8 cellular contexts compared by ENCODE assay signal in the genomic region with DNA sequence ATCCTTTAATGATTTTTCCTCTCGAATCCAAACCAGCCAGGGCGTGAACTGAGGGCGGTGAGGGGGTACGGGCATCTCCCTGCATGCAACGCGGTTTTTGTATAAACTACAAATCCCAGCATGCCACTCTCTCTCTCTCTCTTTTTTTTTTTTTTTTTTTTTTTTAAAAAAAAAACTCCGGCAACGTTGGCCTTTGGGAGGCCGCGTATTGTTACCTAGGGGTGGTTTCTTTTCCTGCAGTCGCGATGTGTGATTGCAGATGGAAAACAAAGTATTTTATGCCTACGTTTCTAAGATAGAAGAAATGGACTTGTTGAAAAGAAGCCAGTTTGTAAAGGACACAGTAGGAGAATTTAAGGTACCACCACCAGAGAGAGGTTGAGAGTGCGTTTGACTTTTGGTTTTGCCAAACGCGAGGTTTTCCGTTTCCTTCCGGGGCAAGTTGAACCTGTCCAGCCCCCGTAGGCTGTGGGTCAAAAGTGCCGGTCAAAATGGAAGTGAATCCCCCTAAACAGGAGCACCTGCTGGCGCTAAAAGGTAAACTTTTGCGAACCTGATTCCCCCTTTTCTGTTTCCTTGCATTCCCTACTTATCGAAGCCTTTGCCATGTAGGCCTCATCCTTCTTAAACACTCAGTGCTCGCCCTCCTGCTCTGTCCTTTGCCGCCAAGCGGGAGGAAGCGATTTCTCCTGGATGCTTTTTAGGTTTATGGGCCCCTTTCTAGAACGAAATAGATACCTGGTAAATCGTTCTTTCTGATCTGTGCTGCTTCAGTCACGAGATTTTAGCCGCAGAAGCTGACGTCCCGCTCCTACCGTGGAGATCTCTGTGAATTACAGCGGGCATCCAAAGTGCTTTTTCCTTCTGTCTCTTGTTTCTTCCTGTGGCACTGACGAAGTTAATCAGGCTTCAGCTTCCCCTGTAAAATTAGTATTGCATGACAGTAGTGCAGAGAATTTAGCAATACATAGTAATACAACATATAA. TPM values are rescaled to one million over a fixed set of nuclear protein-coding genes. Genes with fewer than 3 reads are reported as not detected.
DNase-seq lines count a peak whose midpoint lies in the region; ATAC-seq and TF ChIP-seq lines count a peak whose summit lies in the region.

A gene with protein sequence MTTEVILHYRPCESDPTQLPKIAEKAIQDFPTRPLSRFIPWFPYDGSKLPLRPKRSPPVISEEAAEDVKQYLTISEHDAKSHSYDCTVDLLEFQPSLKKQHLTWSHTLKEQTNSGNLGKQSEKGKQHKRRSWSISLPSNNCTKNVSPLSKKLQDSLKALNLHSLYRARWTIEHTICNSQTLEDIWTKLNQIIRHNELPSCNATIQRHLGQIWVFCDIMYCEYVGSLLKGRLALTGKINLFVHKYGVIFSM (plus strand): TSS at position 458 of the 986 bp plus-strand sequence. CDS start 4,561 bp downstream, outside the sequence.
Gene TRAPPC13, plus strand, starts transcription at position 458 of the 986 bp plus-strand sequence. Its CDS starts 34 bp downstream, at position 492.

- H3K36me3 Mint-ChIP-seq in activated T-cell treated with anti-CD3 and anti-CD28 coated beads, Interleukin-2, amount 50 U/mL, for 24 hours (ENCODE audit: low read depth): peaks cover 52% of the 10 kb centered on the region

- peak; percentile 74 for ATAC-seq in GM21576 (IDR thresholded peaks at IDR 0.05; ENCODE audit: unreplicated experiment)

- WGBS in esophagus squamous epithelium, 2 donors: 0% methylated on average over 30 to 36 of the region's 36 CpGs

- H3K27ac Mint-ChIP-seq in activated T-cell treated with anti-CD3 and anti-CD28 coated beads, Interleukin-2, amount 50 U/mL, for 24 hours: peak within 1 kb of the TSS; percentile 100

- intact Hi-C loops in esophagus squamous epithelium (cut with DNase I): no loop called here

- H3K4me1 ChIP-seq in esophagus squamous epithelium (peaks cover 19 to 45% (median 25%) of the 10 kb centered on the region in 3 donors), muscle layer of duodenum (ENCODE audit: control insufficient read depth in 1 of 2, insufficient read depth in 2 of 2, low read length in 2 of 2) (peaks cover 20 to 35% of the 10 kb centered on the region in 2 donors)

- H3K4me3 Mint-ChIP-seq in activated T-cell treated with anti-CD3 and anti-CD28 coated beads, Interleukin-2, amount 50 U/mL, for 24 hours: peak within 1 kb of the TSS; percentile 89

- no peak for TF ChIP-seq EP300 in Ishikawa (IDR thresholded peaks at IDR 0.05; ENCODE audit: borderline replicate concordance)

- peak in 2 of 4 donors; percentile 7 to 18 for TF ChIP-seq POLR2A in esophagus squamous epithelium (IDR thresholded peaks at IDR 0.05)

- peak within 1 kb of the TSS; percentile 82 to 92 (median 86) for H3K27ac ChIP-seq in esophagus squamous epithelium
- peak within 1 kb of the TSS; percentile 86 for H3K27ac ChIP-seq in muscle layer of duodenum (ENCODE audit: low read length)

- H3K4me3 ChIP-seq in esophagus squamous epithelium (peak within 1 kb of the TSS; percentile 74 to 92 (median 83)), muscle layer of duodenum (ENCODE audit: low read depth in 1 of 2, low read length in 2 of 2) (peak within 1 kb of the TSS; percentile 82 to 90)

- TF ChIP-seq RAD21 in Ishikawa (IDR thresholded peaks at IDR 0.05; ENCODE audit: low read depth): no peak

- peak; percentile 96 for DNase-seq in DMS53 (lab: John Stamatoyannopoulos, UW)
- peak; percentile 83 for DNase-seq in OCI-M2 (lab: John Stamatoyannopoulos, UW; ENCODE audit: unreplicated experiment)
- DNase-seq in activated T-cell treated with anti-CD3 and anti-CD28 coated beads, Interleukin-2, amount 50 U/mL, for 24 hours: peak; percentile 81
- DNase-seq in esophagus squamous epithelium (lab: John Stamatoyannopoulos, UW): peak; percentile 70
- peak; percentile 60 for DNase-seq in stimulated activated CD8-positive, alpha-beta memory T cell treated with anti-CD3 and anti-CD28 coated beads, Interleukin-7, amount 100 ng/mL, for 24 hours (ENCODE audit: low read depth)

- H3K27me3 ChIP-seq in esophagus squamous epithelium (no peaks in the 10 kb centered on the region), muscle layer of duodenum (ENCODE audit: low read depth, low read length) (no peaks in the 10 kb centered on the region)

- H3K9me3 ChIP-seq in esophagus squamous epithelium (no peaks in the 10 kb centered on the region), muscle layer of duodenum (ENCODE audit: control insufficient read depth in 1 of 2, low read length in 2 of 2) (no peaks in the 10 kb centered on the region)

- H3K36me3 ChIP-seq in esophagus squamous epithelium: peaks cover 0 to 20% (median 0%) of the 10 kb centered on the region in 3 donors
- peaks cover 5 to 8% of the 10 kb centered on the region in 2 donors for H3K36me3 ChIP-seq in muscle layer of duodenum (ENCODE audit: control insufficient read depth in 1 of 2, insufficient read depth in 2 of 2, low read length in 2 of 2)

- no peaks in the 10 kb centered on the region for H3K27me3 Mint-ChIP-seq in activated T-cell treated with anti-CD3 and anti-CD28 coated beads, Interleukin-2, amount 50 U/mL, for 24 hours

- H3K4me1 Mint-ChIP-seq in activated T-cell treated with anti-CD3 and anti-CD28 coated beads, Interleukin-2, amount 50 U/mL, for 24 hours (ENCODE audit: low read depth): peaks cover 49% of the 10 kb centered on the region

- H3K9me3 Mint-ChIP-seq in activated T-cell treated with anti-CD3 and anti-CD28 coated beads, Interleukin-2, amount 50 U/mL, for 24 hours: no peaks in the 10 kb centered on the region

- TF ChIP-seq CTCF in esophagus squamous epithelium (IDR thresholded peaks at IDR 0.05): peak in 2 of 6 experiments; percentile 13 to 26

TF ChIP-seq in Ishikawa, 13 proteins besides CTCF, POLR2A, EP300 and RAD21:
- peak; percentile 1; the same call in 1 of the 2 replicates for TF ChIP-seq CEBPB (IDR thresholded peaks at IDR 0.05)
- TF ChIP-seq, protein P1, sequence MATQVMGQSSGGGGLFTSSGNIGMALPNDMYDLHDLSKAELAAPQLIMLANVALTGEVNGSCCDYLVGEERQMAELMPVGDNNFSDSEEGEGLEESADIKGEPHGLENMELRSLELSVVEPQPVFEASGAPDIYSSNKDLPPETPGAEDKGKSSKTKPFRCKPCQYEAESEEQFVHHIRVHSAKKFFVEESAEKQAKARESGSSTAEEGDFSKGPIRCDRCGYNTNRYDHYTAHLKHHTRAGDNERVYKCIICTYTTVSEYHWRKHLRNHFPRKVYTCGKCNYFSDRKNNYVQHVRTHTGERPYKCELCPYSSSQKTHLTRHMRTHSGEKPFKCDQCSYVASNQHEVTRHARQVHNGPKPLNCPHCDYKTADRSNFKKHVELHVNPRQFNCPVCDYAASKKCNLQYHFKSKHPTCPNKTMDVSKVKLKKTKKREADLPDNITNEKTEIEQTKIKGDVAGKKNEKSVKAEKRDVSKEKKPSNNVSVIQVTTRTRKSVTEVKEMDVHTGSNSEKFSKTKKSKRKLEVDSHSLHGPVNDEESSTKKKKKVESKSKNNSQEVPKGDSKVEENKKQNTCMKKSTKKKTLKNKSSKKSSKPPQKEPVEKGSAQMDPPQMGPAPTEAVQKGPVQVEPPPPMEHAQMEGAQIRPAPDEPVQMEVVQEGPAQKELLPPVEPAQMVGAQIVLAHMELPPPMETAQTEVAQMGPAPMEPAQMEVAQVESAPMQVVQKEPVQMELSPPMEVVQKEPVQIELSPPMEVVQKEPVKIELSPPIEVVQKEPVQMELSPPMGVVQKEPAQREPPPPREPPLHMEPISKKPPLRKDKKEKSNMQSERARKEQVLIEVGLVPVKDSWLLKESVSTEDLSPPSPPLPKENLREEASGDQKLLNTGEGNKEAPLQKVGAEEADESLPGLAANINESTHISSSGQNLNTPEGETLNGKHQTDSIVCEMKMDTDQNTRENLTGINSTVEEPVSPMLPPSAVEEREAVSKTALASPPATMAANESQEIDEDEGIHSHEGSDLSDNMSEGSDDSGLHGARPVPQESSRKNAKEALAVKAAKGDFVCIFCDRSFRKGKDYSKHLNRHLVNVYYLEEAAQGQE (IDR thresholded peaks at IDR 0.05; ENCODE audit: low read depth): no peak
- peak; percentile 86 for TF ChIP-seq YY1 (IDR thresholded peaks at IDR 0.05; ENCODE audit: low read depth)
- TF ChIP-seq, protein P2, sequence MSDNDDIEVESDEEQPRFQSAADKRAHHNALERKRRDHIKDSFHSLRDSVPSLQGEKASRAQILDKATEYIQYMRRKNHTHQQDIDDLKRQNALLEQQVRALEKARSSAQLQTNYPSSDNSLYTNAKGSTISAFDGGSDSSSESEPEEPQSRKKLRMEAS (IDR thresholded peaks at IDR 0.05): peak; percentile 46
- no peak for TF ChIP-seq ZBTB7A (IDR thresholded peaks at IDR 0.05; ENCODE audit: low read depth)
- no peak for TF ChIP-seq CREB1 (IDR thresholded peaks at IDR 0.05; ENCODE audit: low read depth)
- TF ChIP-seq TCF12 (IDR thresholded peaks at IDR 0.05; ENCODE audit: low read depth): no peak
- no peak for TF ChIP-seq EGR1 (IDR thresholded peaks at IDR 0.05)
- TF ChIP-seq FOXM1 (IDR thresholded peaks at IDR 0.05; ENCODE audit: borderline replicate concordance, low read depth): peak; percentile 13; the same call in 1 of the 2 replicates
- TF ChIP-seq TAF1 (IDR thresholded peaks at IDR 0.05; ENCODE audit: low read depth): peak; percentile 69
- 0 out of 2 replicates have a peak, but pooled peaks have one; percentile 9 for TF ChIP-seq TEAD4 (IDR thresholded peaks at IDR 0.05)
- TF ChIP-seq NFIC (IDR thresholded peaks at IDR 0.05): no peak
- TF ChIP-seq, protein P3, sequence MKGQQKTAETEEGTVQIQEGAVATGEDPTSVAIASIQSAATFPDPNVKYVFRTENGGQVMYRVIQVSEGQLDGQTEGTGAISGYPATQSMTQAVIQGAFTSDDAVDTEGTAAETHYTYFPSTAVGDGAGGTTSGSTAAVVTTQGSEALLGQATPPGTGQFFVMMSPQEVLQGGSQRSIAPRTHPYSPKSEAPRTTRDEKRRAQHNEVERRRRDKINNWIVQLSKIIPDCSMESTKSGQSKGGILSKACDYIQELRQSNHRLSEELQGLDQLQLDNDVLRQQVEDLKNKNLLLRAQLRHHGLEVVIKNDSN (IDR thresholded peaks at IDR 0.05): no peak

RNA-seq across cellular contexts. Expression of the first gene that starts in this region (rescaled TPM):
- total RNA-seq in esophagus squamous epithelium: 1 to 10 TPM in 3 of 4 donors, under 1 TPM in 1; 0.27 to 4.5 (median 3.1) TPM

RNA-seq across cellular contexts. Expression of gene TRAPPC13, which starts in this region (rescaled TPM):
- 10 to 100 TPM; 10.1 to 19.5 (median 14.9) TPM for total RNA-seq in esophagus squamous epithelium

Comparison
In these comparisons a context has a peak if more than half of its experiments do, and no peak if none do; other contexts are left out.
1. Peak in every context shown above with its lines: DNase-seq, ATAC-seq, H3K4me3 ChIP-seq and H3K27ac ChIP-seq.